15 cellular contexts compared by ENCODE assay signal in genomic region chr7:36652431-36652830, GRCh38.
"Had no signal": no experiment of that assay in that cellular context is flagged by ENCODE, and none has a peak within 500 bp of the region (broad histone marks: within the 10 kb centered on the region; RNA-seq: fewer than 3 reads in every experiment).

No MANE protein-coding gene starts in this region.

- H3K27me3 ChIP-seq: heart left ventricle, upper lobe of right lung had no signal

- H3K4me3 ChIP-seq: heart left ventricle, left ventricle myocardium inferior, upper lobe of right lung had no signal

- H3K4me1 ChIP-seq: heart left ventricle, left ventricle myocardium inferior, upper lobe of right lung had no signal

- H3K36me3 ChIP-seq: heart left ventricle, left ventricle myocardium inferior, upper lobe of right lung had no signal

- H3K27ac ChIP-seq: heart left ventricle, left ventricle myocardium inferior, upper lobe of right lung, VCaP had no signal

- H3K9me3 ChIP-seq: heart left ventricle, left ventricle myocardium inferior, upper lobe of right lung had no signal

- H3K27ac Mint-ChIP-seq: activated CD4-positive, alpha-beta memory T cell treated with anti-CD3 and anti-CD28 coated beads, Interleukin-2, amount 10 ng/mL, durations not matched to agents 7 days and 5 days; activated CD4-positive, alpha-beta T cell treated with anti-CD3 and anti-CD28 coated beads for 36 hours; activated naive CD4-positive, alpha-beta T cell treated with anti-CD3 and anti-CD28 coated beads, Interleukin-2, amount 10 ng/mL, durations not matched to agents 7 days and 5 days; memory B cell; stimulated activated naive CD8-positive, alpha-beta T cell treated with anti-CD3 and anti-CD28 coated beads, Interleukin-15, Interleukin-2, amounts not matched to agents 100 ng/mL and 50 ng/mL, for 24 hours had no signal

- DNase-seq: activated CD4-positive, alpha-beta memory T cell treated with anti-CD3 and anti-CD28 coated beads, Interleukin-2, amount 10 ng/mL, durations not matched to agents 7 days and 5 days; activated CD4-positive, alpha-beta T cell treated with anti-CD3 and anti-CD28 coated beads for 36 hours; activated CD8-positive, alpha-beta memory T cell treated with anti-CD3 and anti-CD28 coated beads, Interleukin-2, amount 50 U/mL, for 48 hours; activated naive CD4-positive, alpha-beta T cell treated with anti-CD3 and anti-CD28 coated beads, Interleukin-2, amount 10 ng/mL, durations not matched to agents 7 days and 5 days; central memory CD4-positive, alpha-beta T cell; dermis blood vessel endothelial cell; heart left ventricle; left ventricle myocardium inferior; stimulated activated CD4-positive, alpha-beta T cell treated with anti-CD3 and anti-CD28 coated beads, Interleukin-12 subunit alpha, Interleukin-12 subunit beta, amount 100 ng/mL, for 4 hours; T-cell; T1000; upper lobe of right lung had no signal

- H3K36me3 Mint-ChIP-seq: activated naive CD4-positive, alpha-beta T cell treated with anti-CD3 and anti-CD28 coated beads, Interleukin-2, amount 10 ng/mL, durations not matched to agents 7 days and 5 days had no signal

- H3K4me1 Mint-ChIP-seq: memory B cell had no signal

- H3K9me3 Mint-ChIP-seq: activated CD4-positive, alpha-beta memory T cell treated with anti-CD3 and anti-CD28 coated beads, Interleukin-2, amount 10 ng/mL, durations not matched to agents 7 days and 5 days; activated naive CD4-positive, alpha-beta T cell treated with anti-CD3 and anti-CD28 coated beads, Interleukin-2, amount 10 ng/mL, durations not matched to agents 7 days and 5 days; memory B cell; stimulated activated naive CD8-positive, alpha-beta T cell treated with anti-CD3 and anti-CD28 coated beads, Interleukin-15, Interleukin-2, amounts not matched to agents 100 ng/mL and 50 ng/mL, for 24 hours; T-cell had no signal

- H3K27me3 Mint-ChIP-seq: activated CD4-positive, alpha-beta memory T cell treated with anti-CD3 and anti-CD28 coated beads, Interleukin-2, amount 10 ng/mL, durations not matched to agents 7 days and 5 days; activated CD4-positive, alpha-beta T cell treated with anti-CD3 and anti-CD28 coated beads for 36 hours; activated naive CD4-positive, alpha-beta T cell treated with anti-CD3 and anti-CD28 coated beads, Interleukin-2, amount 10 ng/mL, durations not matched to agents 7 days and 5 days; stimulated activated naive CD8-positive, alpha-beta T cell treated with anti-CD3 and anti-CD28 coated beads, Interleukin-15, Interleukin-2, amounts not matched to agents 100 ng/mL and 50 ng/mL, for 24 hours; T-cell had no signal

- H3K4me3 Mint-ChIP-seq: activated CD4-positive, alpha-beta memory T cell treated with anti-CD3 and anti-CD28 coated beads, Interleukin-2, amount 10 ng/mL, durations not matched to agents 7 days and 5 days; activated CD4-positive, alpha-beta T cell treated with anti-CD3 and anti-CD28 coated beads for 36 hours; activated naive CD4-positive, alpha-beta T cell treated with anti-CD3 and anti-CD28 coated beads, Interleukin-2, amount 10 ng/mL, durations not matched to agents 7 days and 5 days; memory B cell; stimulated activated naive CD8-positive, alpha-beta T cell treated with anti-CD3 and anti-CD28 coated beads, Interleukin-15, Interleukin-2, amounts not matched to agents 100 ng/mL and 50 ng/mL, for 24 hours; T-cell had no signal
